In genomic region chr9:72521416-72521815, GRCh38 we compare ENCODE assay signal across 9 cellular contexts. TPM values are rescaled to one million over a fixed set of nuclear protein-coding genes. Genes with fewer than 3 reads are reported as not detected.
DNase-seq lines count a peak whose midpoint lies in the region; ATAC-seq and TF ChIP-seq lines count a peak whose summit lies in the region.
"Not testable (repeated sequence)": the region's sequence is repeated elsewhere in the genome, so short reads cannot be mapped to it uniquely, and the experiment has no call there.
"Had no signal": no experiment of that assay in that cellular context is flagged by ENCODE, and none has a peak within 500 bp of the region (broad histone marks: within the 10 kb centered on the region; RNA-seq: fewer than 3 reads in every experiment).

TSS of gene TMC1 (plus strand) at chr9:72521608. CDS start at chr9:72648649, 127,041 bp downstream.

- not testable (repeated sequence) for H3K27me3 ChIP-seq in testis

- peaks cover 16% of the 10 kb centered on the region for H3K4me1 ChIP-seq in ES-I3 (ENCODE audit: insufficient read depth, low read length)
- not testable (repeated sequence) for H3K4me1 ChIP-seq in testis

- not testable (repeated sequence) for H3K4me3 Mint-ChIP-seq in T-helper 17 cell; activated naive CD4-positive, alpha-beta T cell treated with anti-CD3 and anti-CD28 coated beads, Interleukin-2, amount 50 U/mL, for 24 hours; chondrocyte (ENCODE audit: unreplicated experiment)

- H3K4me3 ChIP-seq in testis: peak within 1 kb of the TSS; percentile 27 to 30

- H3K27ac Mint-ChIP-seq in T-helper 17 cell: peak within 1 kb of the TSS; percentile 29
- H3K27ac Mint-ChIP-seq in activated naive CD4-positive, alpha-beta T cell treated with anti-CD3 and anti-CD28 coated beads, Interleukin-2, amount 50 U/mL, for 24 hours: peak within 1 kb of the TSS; percentile 68
- H3K27ac Mint-ChIP-seq in chondrocyte (ENCODE audit: unreplicated experiment): peak within 1 kb of the TSS; percentile 10

- H3K36me3 Mint-ChIP-seq in T-helper 17 cell (ENCODE audit: low read depth); activated naive CD4-positive, alpha-beta T cell treated with anti-CD3 and anti-CD28 coated beads, Interleukin-2, amount 50 U/mL, for 24 hours; chondrocyte (ENCODE audit: low read depth): not testable (repeated sequence)

- H3K9me3 ChIP-seq in ES-I3 (ENCODE audit: control insufficient read depth, insufficient read depth, low read length); T-helper 17 cell (ENCODE audit: control insufficient read depth, low read length, poor library complexity, severe bottlenecking); testis: not testable (repeated sequence)

- WGBS in testis, 2 donors: 69 to 75% methylated on average over 17 of the region's 17 CpGs

- not testable (repeated sequence) for TF ChIP-seq POLR2A in testis (IDR thresholded peaks at IDR 0.05)

- peaks cover 12% of the 10 kb centered on the region for H3K4me1 Mint-ChIP-seq in T-helper 17 cell
- peaks cover 20% of the 10 kb centered on the region for H3K4me1 Mint-ChIP-seq in activated naive CD4-positive, alpha-beta T cell treated with anti-CD3 and anti-CD28 coated beads, Interleukin-2, amount 50 U/mL, for 24 hours
- H3K4me1 Mint-ChIP-seq in chondrocyte (ENCODE audit: low read depth): peaks cover 28% of the 10 kb centered on the region

- not testable (repeated sequence) for TF ChIP-seq CTCF in chondrocyte (IDR thresholded peaks at IDR 0.05); testis (IDR thresholded peaks at IDR 0.05)

- H3K27me3 Mint-ChIP-seq in T-helper 17 cell; activated naive CD4-positive, alpha-beta T cell treated with anti-CD3 and anti-CD28 coated beads, Interleukin-2, amount 50 U/mL, for 24 hours; chondrocyte (ENCODE audit: low read depth): not testable (repeated sequence)

- not testable (repeated sequence) for ATAC-seq in T-helper 17 cell

- intact Hi-C loops in testis (cut with DNase I; ENCODE audit: low total_unique reads): not testable (repeated sequence)

- H3K27ac ChIP-seq in testis: not testable (repeated sequence)

- H3K36me3 ChIP-seq in ES-I3 (ENCODE audit: insufficient read depth, low read length); testis (ENCODE audit: low read depth, missing control alignments): not testable (repeated sequence)

- not testable (repeated sequence) for H3K9me3 Mint-ChIP-seq in activated naive CD4-positive, alpha-beta T cell treated with anti-CD3 and anti-CD28 coated beads, Interleukin-2, amount 50 U/mL, for 24 hours; chondrocyte (ENCODE audit: low read depth)

- H3K9ac ChIP-seq in ES-I3 (ENCODE audit: low read depth, low read length): peak within 1 kb of the TSS; percentile 40; the same call in 1 of the 2 replicates

- peak; percentile 45 for DNase-seq in NCI-H510A (lab: John Stamatoyannopoulos, UW)
- not testable (repeated sequence) for DNase-seq in T-helper 17 cell; chondrocyte (ENCODE audit: low spot score)
- DNase-seq in testis: peak; percentile 57

RNA-seq across cellular contexts. Expression of gene TMC1, which starts in this region (rescaled TPM):
- not detected for total RNA-seq in T-helper 17 cell
- total RNA-seq in chondrocyte: not detected in 3 replicates
- total RNA-seq in testis: 1 to 10 TPM; 2.0 to 5.4 TPM
- polyA plus RNA-seq in testis (ENCODE audit: insufficient read depth, low read depth, low replicate concordance): 3.0 TPM
- total RNA-seq: A172; CD4-positive, alpha-beta memory T cell; G401 had no signal
- polyA plus RNA-seq: CD4-positive, alpha-beta memory T cell had no signal

Comparison
In these comparisons a context has a peak if more than half of its experiments do, and no peak if none do; other contexts are left out.
1. H3K27ac Mint-ChIP-seq: peak in every context shown above with its lines; median percentile 68 in activated naive CD4-positive, alpha-beta T cell treated with anti-CD3 and anti-CD28 coated beads, Interleukin-2, amount 50 U/mL, for 24 hours; 29 in T-helper 17 cell; 10 in chondrocyte.